ENCODE assay signal across 1 cellular context in the genomic region with DNA sequence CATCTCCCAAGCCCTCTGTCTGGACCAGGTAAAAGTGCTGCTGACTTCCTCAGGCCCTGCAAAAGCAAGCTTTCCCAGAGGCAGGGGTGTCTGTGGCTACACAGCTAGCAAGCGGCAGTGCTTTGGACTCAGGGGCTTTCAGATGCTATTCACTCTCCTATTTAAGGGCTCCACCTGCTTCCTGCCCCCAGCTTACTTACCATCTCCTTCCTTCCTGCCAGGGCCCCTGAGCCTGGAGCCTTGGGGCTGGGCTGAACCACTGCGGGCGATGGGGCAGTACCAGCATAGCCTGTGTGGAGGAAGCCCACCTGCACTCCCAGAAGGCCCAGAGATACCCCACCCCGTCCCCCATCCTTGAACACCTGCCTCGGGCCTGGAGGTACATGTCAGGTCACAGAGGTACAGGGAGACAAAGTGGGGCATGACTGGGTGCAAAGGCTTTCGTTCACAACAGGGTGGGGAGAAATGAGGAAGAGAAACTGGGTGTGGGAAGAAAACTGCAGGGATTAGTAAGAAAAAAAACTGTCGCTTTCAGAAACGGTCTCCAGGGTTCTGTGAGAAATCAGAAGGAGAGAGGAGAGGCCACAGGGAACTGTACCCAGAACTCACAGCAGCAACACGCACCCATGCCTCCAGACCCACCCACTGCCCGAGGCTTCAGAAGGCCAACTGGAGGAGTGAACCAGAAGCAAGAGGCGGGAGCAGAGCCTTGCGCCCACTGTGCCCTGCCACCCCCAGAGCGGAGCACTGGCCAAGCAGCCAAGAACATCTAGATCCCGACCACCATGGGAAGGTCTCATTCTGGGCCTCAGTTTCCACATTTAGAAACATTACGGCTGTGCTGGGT.
TF ChIP-seq lines count a peak whose summit lies in the region.

No MANE protein-coding gene starts in this region.

TF ChIP-seq in WTC11, 78 proteins besides CTCF, POLR2A, EP300 and RAD21 (continued from another document):
- TF ChIP-seq, protein P1, sequence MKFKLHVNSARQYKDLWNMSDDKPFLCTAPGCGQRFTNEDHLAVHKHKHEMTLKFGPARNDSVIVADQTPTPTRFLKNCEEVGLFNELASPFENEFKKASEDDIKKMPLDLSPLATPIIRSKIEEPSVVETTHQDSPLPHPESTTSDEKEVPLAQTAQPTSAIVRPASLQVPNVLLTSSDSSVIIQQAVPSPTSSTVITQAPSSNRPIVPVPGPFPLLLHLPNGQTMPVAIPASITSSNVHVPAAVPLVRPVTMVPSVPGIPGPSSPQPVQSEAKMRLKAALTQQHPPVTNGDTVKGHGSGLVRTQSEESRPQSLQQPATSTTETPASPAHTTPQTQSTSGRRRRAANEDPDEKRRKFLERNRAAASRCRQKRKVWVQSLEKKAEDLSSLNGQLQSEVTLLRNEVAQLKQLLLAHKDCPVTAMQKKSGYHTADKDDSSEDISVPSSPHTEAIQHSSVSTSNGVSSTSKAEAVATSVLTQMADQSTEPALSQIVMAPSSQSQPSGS (CRISPR knock-in tag; IDR thresholded peaks at IDR 0.05; ENCODE audit: borderline replicate concordance, low read depth), result no peak
- TF ChIP-seq ZBTB21 (CRISPR knock-in tag; IDR thresholded peaks at IDR 0.05; ENCODE audit: borderline replicate concordance) (no peak), ZNF423 (CRISPR knock-in tag; IDR thresholded peaks at IDR 0.05) (no peak), NR3C1 (CRISPR knock-in tag; conservative IDR thresholded peaks at IDR 0.05; ENCODE audit: low read depth) (no peak)
- TF ChIP-seq, protein P2, sequence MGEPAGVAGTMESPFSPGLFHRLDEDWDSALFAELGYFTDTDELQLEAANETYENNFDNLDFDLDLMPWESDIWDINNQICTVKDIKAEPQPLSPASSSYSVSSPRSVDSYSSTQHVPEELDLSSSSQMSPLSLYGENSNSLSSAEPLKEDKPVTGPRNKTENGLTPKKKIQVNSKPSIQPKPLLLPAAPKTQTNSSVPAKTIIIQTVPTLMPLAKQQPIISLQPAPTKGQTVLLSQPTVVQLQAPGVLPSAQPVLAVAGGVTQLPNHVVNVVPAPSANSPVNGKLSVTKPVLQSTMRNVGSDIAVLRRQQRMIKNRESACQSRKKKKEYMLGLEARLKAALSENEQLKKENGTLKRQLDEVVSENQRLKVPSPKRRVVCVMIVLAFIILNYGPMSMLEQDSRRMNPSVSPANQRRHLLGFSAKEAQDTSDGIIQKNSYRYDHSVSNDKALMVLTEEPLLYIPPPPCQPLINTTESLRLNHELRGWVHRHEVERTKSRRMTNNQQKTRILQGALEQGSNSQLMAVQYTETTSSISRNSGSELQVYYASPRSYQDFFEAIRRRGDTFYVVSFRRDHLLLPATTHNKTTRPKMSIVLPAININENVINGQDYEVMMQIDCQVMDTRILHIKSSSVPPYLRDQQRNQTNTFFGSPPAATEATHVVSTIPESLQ (CRISPR knock-in tag; IDR thresholded peaks at IDR 0.05), result no peak
- TF ChIP-seq, protein P3, sequence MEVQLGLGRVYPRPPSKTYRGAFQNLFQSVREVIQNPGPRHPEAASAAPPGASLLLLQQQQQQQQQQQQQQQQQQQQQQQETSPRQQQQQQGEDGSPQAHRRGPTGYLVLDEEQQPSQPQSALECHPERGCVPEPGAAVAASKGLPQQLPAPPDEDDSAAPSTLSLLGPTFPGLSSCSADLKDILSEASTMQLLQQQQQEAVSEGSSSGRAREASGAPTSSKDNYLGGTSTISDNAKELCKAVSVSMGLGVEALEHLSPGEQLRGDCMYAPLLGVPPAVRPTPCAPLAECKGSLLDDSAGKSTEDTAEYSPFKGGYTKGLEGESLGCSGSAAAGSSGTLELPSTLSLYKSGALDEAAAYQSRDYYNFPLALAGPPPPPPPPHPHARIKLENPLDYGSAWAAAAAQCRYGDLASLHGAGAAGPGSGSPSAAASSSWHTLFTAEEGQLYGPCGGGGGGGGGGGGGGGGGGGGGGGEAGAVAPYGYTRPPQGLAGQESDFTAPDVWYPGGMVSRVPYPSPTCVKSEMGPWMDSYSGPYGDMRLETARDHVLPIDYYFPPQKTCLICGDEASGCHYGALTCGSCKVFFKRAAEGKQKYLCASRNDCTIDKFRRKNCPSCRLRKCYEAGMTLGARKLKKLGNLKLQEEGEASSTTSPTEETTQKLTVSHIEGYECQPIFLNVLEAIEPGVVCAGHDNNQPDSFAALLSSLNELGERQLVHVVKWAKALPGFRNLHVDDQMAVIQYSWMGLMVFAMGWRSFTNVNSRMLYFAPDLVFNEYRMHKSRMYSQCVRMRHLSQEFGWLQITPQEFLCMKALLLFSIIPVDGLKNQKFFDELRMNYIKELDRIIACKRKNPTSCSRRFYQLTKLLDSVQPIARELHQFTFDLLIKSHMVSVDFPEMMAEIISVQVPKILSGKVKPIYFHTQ (CRISPR knock-in tag; IDR thresholded peaks at IDR 0.05), result no peak
- TF ChIP-seq, protein P4, sequence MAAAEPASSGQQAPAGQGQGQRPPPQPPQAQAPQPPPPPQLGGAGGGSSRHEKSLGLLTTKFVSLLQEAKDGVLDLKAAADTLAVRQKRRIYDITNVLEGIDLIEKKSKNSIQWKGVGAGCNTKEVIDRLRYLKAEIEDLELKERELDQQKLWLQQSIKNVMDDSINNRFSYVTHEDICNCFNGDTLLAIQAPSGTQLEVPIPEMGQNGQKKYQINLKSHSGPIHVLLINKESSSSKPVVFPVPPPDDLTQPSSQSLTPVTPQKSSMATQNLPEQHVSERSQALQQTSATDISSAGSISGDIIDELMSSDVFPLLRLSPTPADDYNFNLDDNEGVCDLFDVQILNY (CRISPR knock-in tag; IDR thresholded peaks at IDR 0.05), result no peak
- TF ChIP-seq, protein P5, sequence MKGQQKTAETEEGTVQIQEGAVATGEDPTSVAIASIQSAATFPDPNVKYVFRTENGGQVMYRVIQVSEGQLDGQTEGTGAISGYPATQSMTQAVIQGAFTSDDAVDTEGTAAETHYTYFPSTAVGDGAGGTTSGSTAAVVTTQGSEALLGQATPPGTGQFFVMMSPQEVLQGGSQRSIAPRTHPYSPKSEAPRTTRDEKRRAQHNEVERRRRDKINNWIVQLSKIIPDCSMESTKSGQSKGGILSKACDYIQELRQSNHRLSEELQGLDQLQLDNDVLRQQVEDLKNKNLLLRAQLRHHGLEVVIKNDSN (CRISPR knock-in tag; IDR thresholded peaks at IDR 0.05), result no peak
